Comparison of ENCODE assay signal across 8 cellular contexts in the genomic region with DNA sequence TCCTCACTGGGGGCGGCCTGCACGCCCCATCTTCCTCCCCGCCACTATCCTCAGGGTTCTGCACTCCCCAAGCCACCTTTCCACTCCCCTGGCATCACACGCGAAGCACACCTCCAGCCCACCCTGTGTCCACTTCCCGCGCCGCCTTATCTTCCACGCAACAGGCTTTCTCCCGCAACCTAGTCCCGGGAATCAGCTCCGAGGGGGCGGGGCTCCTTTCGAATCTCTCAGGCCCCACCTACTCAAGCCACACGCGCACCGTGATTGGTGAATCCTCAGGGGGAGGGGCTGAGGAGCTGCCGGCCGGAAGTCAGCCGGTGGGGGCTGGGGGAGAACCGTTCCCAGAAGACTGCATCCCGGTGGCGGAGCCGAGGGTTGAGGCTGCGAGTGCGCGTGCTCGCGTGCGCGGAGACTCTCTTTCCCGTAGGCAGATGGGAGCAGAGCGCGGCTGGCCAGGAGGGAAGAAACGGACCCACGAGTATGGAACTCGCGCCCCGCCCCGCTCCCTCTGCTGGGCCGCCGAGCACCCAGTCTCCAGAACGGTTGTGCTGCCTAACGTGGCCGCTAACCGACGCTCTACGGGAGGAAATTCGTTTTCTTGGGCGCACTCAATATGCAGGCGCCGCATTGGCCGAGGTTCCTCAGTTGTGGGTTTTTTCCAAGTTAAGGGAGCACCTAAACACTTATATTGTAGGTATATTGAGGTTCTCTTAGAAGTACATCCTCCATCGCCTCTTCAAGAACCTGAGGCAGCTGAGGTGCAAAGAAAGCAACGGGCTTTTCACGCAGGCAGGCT. TPM values are rescaled to one million over a fixed set of nuclear protein-coding genes. Genes with fewer than 3 reads are reported as not detected.
DNase-seq lines count a peak whose midpoint lies in the region; ATAC-seq and TF ChIP-seq lines count a peak whose summit lies in the region.

PSRC1 (minus strand) TSS at position 194 of the 796 bp plus-strand sequence.

- peak; percentile 97 for ATAC-seq in GM18498 (IDR thresholded peaks at IDR 0.05; ENCODE audit: unreplicated experiment)
- ATAC-seq in HG02938 (IDR thresholded peaks at IDR 0.05; ENCODE audit: unreplicated experiment) = peak; percentile 92
- ATAC-seq in right cardiac atrium = peak; percentile 99
- ATAC-seq in aorta (ENCODE audit: low FRiP score) = peak; percentile 99

- intact Hi-C loops in ascending aorta (cut with DNase I) = loop anchor here (1.0 to 5.0 kb wide), 4 partner anchors 59 to 199 kb away; partner anchors contain the start of genes ATXN7L2 and PSMA5
- intact Hi-C loops in right cardiac atrium (cut with DNase I) = loop anchor here in 1 of 4 donors (2.0 kb wide), 1 partner anchor 24 kb away; the partner anchor contains the start of gene MYBPHL
- intact Hi-C loops in aorta (cut with DNase I) = loop anchor here (2.0 to 10.0 kb wide), 2 partner anchors 62 to 116 kb away; no protein-coding TSS in a partner anchor

- H3K9me3 ChIP-seq in ascending aorta = no peaks in the 10 kb centered on the region
- no peaks in the 10 kb centered on the region for H3K9me3 ChIP-seq in right cardiac atrium (ENCODE audit: control insufficient read depth, low read length)
- H3K9me3 ChIP-seq in aorta (ENCODE audit: control insufficient read depth, low read length) = no peaks in the 10 kb centered on the region

- H3K4me3 ChIP-seq in ascending aorta (peak within 1 kb of the TSS; percentile 66 to 84), right cardiac atrium (ENCODE audit: low read length) (peak within 1 kb of the TSS; percentile 44), aorta (ENCODE audit: low read length in 2 of 2) (peak within 1 kb of the TSS; percentile 28 to 51)

- H3K27me3 ChIP-seq in ascending aorta = no peaks in the 10 kb centered on the region
- H3K27me3 ChIP-seq in right cardiac atrium (ENCODE audit: control insufficient read depth, insufficient read depth) = no peaks in the 10 kb centered on the region
- H3K27me3 ChIP-seq in aorta (ENCODE audit: control insufficient read depth in 1 of 2, insufficient read depth in 2 of 2, low read length in 1 of 2) = no peaks in the 10 kb centered on the region

- H3K27ac ChIP-seq in ascending aorta (peak within 1 kb of the TSS; percentile 84 to 91), right cardiac atrium (ENCODE audit: low read length) (peak within 1 kb of the TSS; percentile 65), aorta (ENCODE audit: low read depth in 1 of 2, low read length in 2 of 2) (peak within 1 kb of the TSS; percentile 86 to 92)

- H3K36me3 ChIP-seq in ascending aorta (no peaks in the 10 kb centered on the region), aorta (ENCODE audit: control insufficient read depth in 1 of 2, insufficient read depth in 2 of 2, low read length in 1 of 2) (no peaks in the 10 kb centered on the region)

- under 1% methylated on average over 56 of the region's 56 CpGs for WGBS in right cardiac atrium
- 0 to 1% methylated on average over 46 to 56 of the region's 56 CpGs for WGBS in aorta, 2 donors

- H3K4me1 ChIP-seq in ascending aorta (peaks cover 0 to 13% of the 10 kb centered on the region in 2 donors), right cardiac atrium (ENCODE audit: control insufficient read depth, insufficient read depth, low read length) (peaks cover 8% of the 10 kb centered on the region), aorta (ENCODE audit: control insufficient read depth in 1 of 2, insufficient read depth in 2 of 2, low read length in 2 of 2) (no peaks in the 10 kb centered on the region)

- peak; percentile 90 to 95 for DNase-seq in NCI-H187 (lab: John Stamatoyannopoulos, UW)
- peak; percentile 77 to 91 (median 83) for DNase-seq in T-helper 2 cell
- peak; percentile 84 to 97 for DNase-seq in ascending aorta (ENCODE audit: low spot score in 2 of 2)
- DNase-seq in right cardiac atrium = peak; percentile 97 to 98 (median 98)
- DNase-seq in putamen (ENCODE audit: low spot score) = peak; percentile 98
- DNase-seq in aorta = peak; percentile 98

- TF ChIP-seq CTCF in ascending aorta (IDR thresholded peaks at IDR 0.05) = peak; percentile 45 to 65 (median 64)

RNA-seq across cellular contexts. Expression of gene PSRC1, which starts in this region (rescaled TPM):
- total RNA-seq in ascending aorta = 1.3 TPM
- 1 to 10 TPM; 1.6 to 4.6 (median 2.3) TPM for total RNA-seq in right cardiac atrium
- 2.8 TPM for polyA plus RNA-seq in right cardiac atrium
- total RNA-seq in aorta = 1 to 10 TPM; 2.2 to 4.2 TPM
- 1 to 10 TPM; 1.3 to 7.8 TPM for polyA plus RNA-seq in aorta

Comparison
In these comparisons a context has a peak if more than half of its experiments do, and no peak if none do; other contexts are left out.
1. Peak in every context shown above with its lines: DNase-seq, ATAC-seq, H3K4me3 ChIP-seq and H3K27ac ChIP-seq.